1 cellular context compared by ENCODE assay signal in the genomic region with DNA sequence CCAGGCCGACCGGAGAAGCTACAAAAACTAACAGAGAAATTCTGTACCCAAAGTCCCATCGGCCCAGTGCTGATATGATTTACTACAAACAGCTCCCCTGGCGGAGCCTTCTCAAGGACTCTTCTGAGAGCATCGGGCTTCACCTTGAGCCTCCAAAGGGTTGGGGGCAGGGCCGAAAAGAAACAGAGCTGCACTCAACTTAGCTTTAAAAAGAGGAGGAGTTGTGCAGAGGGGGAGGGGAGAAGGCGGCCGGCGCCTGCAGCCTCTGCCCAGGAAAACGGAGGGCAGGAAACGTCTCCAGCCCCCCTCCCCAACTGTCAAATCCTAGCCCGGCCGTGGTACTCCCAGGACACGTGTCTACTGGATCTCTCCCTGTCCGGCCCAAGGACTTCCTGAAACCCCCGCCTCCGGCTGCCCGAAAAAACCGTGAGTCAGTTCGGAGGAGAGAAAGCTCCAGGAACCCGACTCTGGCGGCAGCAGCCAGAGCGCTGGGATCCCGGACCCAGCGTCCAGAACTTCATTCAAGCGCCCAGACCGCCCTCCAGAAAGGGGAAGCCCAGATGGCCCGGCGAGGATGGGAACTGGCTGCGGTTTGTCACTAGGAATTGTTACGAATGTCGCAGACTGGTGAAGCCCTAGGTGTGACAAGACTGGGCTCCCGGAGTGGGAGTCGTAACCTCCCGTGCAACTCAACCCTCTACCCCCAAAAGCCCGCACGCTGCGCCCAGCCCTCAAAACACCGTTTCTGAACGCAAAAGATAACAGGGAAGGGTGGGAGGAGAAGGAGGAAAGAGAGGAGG.
TF ChIP-seq lines count a peak whose summit lies in the region.

No MANE protein-coding gene starts in this region.

TF ChIP-seq in H1, 55 proteins besides CTCF, POLR2A, EP300 and RAD21:
- TF ChIP-seq RBBP5 (IDR thresholded peaks at IDR 0.05; ENCODE audit: borderline replicate concordance, low read depth, low read length), result peak; percentile 94
- TF ChIP-seq GTF2F1 (IDR thresholded peaks at IDR 0.05; ENCODE audit: borderline replicate concordance, low read depth, low read length), result no peak
- no peak for TF ChIP-seq SUZ12 (IDR thresholded peaks at IDR 0.05; ENCODE audit: low read length)
- no peak for TF ChIP-seq RNF2 (IDR thresholded peaks at IDR 0.05; ENCODE audit: borderline replicate concordance, low read depth, low read length, missing control alignments, poor library complexity, severe bottlenecking)
- TF ChIP-seq KDM1A (IDR thresholded peaks at IDR 0.05; ENCODE audit: borderline replicate concordance, low read length), result no peak; the same call in 1 of the 2 replicates
- peak; percentile 29; the same call in 1 of the 2 replicates for TF ChIP-seq TAF1 (IDR thresholded peaks at IDR 0.05; ENCODE audit: low read depth, low read length)
- TF ChIP-seq KDM4A (IDR thresholded peaks at IDR 0.05; ENCODE audit: low read depth, low read length, severe bottlenecking), result peak; percentile 82
- TF ChIP-seq SRF (IDR thresholded peaks at IDR 0.05; ENCODE audit: low read depth, low read length), result no peak
- no peak for TF ChIP-seq GABPA (IDR thresholded peaks at IDR 0.05; ENCODE audit: borderline replicate concordance, insufficient read depth, low read length)
- no peak for TF ChIP-seq HDAC6 (IDR thresholded peaks at IDR 0.05; ENCODE audit: low read depth, low read length)
- TF ChIP-seq BACH1 (IDR thresholded peaks at IDR 0.05; ENCODE audit: low read length), result no peak
- TF ChIP-seq JUND (IDR thresholded peaks at IDR 0.05; ENCODE audit: low read length), result no peak
- peak; percentile 58 for TF ChIP-seq SAP30 (IDR thresholded peaks at IDR 0.05; ENCODE audit: insufficient read depth, insufficient replicate concordance, low read length)
- TF ChIP-seq KDM5A (IDR thresholded peaks at IDR 0.05; ENCODE audit: low read length), result no peak
- TF ChIP-seq, protein P1, sequence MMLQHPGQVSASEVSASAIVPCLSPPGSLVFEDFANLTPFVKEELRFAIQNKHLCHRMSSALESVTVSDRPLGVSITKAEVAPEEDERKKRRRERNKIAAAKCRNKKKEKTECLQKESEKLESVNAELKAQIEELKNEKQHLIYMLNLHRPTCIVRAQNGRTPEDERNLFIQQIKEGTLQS (IDR thresholded peaks at IDR 0.05; ENCODE audit: insufficient read depth, low read depth, low read length), result no peak
- TF ChIP-seq BRCA1 (IDR thresholded peaks at IDR 0.05; ENCODE audit: low read depth, low read length), result no peak
- 0 out of 2 replicates have a peak, but pooled peaks have one; percentile 5 for TF ChIP-seq YY1 (IDR thresholded peaks at IDR 0.05; ENCODE audit: low read depth, low read length)
- TF ChIP-seq FOSL1 (IDR thresholded peaks at IDR 0.05; ENCODE audit: insufficient read depth, low read depth, low read length), result no peak
- TF ChIP-seq PHF8 (conservative IDR thresholded peaks at IDR 0.05; ENCODE audit: low read depth, low read length), result no peak
- no peak for TF ChIP-seq NANOG (IDR thresholded peaks at IDR 0.05; ENCODE audit: insufficient read depth, low read depth, low read length, poor library complexity, severe bottlenecking)
- peak; percentile 71 for TF ChIP-seq SP1 (IDR thresholded peaks at IDR 0.05; ENCODE audit: low read depth, low read length)
- TF ChIP-seq, protein P2, sequence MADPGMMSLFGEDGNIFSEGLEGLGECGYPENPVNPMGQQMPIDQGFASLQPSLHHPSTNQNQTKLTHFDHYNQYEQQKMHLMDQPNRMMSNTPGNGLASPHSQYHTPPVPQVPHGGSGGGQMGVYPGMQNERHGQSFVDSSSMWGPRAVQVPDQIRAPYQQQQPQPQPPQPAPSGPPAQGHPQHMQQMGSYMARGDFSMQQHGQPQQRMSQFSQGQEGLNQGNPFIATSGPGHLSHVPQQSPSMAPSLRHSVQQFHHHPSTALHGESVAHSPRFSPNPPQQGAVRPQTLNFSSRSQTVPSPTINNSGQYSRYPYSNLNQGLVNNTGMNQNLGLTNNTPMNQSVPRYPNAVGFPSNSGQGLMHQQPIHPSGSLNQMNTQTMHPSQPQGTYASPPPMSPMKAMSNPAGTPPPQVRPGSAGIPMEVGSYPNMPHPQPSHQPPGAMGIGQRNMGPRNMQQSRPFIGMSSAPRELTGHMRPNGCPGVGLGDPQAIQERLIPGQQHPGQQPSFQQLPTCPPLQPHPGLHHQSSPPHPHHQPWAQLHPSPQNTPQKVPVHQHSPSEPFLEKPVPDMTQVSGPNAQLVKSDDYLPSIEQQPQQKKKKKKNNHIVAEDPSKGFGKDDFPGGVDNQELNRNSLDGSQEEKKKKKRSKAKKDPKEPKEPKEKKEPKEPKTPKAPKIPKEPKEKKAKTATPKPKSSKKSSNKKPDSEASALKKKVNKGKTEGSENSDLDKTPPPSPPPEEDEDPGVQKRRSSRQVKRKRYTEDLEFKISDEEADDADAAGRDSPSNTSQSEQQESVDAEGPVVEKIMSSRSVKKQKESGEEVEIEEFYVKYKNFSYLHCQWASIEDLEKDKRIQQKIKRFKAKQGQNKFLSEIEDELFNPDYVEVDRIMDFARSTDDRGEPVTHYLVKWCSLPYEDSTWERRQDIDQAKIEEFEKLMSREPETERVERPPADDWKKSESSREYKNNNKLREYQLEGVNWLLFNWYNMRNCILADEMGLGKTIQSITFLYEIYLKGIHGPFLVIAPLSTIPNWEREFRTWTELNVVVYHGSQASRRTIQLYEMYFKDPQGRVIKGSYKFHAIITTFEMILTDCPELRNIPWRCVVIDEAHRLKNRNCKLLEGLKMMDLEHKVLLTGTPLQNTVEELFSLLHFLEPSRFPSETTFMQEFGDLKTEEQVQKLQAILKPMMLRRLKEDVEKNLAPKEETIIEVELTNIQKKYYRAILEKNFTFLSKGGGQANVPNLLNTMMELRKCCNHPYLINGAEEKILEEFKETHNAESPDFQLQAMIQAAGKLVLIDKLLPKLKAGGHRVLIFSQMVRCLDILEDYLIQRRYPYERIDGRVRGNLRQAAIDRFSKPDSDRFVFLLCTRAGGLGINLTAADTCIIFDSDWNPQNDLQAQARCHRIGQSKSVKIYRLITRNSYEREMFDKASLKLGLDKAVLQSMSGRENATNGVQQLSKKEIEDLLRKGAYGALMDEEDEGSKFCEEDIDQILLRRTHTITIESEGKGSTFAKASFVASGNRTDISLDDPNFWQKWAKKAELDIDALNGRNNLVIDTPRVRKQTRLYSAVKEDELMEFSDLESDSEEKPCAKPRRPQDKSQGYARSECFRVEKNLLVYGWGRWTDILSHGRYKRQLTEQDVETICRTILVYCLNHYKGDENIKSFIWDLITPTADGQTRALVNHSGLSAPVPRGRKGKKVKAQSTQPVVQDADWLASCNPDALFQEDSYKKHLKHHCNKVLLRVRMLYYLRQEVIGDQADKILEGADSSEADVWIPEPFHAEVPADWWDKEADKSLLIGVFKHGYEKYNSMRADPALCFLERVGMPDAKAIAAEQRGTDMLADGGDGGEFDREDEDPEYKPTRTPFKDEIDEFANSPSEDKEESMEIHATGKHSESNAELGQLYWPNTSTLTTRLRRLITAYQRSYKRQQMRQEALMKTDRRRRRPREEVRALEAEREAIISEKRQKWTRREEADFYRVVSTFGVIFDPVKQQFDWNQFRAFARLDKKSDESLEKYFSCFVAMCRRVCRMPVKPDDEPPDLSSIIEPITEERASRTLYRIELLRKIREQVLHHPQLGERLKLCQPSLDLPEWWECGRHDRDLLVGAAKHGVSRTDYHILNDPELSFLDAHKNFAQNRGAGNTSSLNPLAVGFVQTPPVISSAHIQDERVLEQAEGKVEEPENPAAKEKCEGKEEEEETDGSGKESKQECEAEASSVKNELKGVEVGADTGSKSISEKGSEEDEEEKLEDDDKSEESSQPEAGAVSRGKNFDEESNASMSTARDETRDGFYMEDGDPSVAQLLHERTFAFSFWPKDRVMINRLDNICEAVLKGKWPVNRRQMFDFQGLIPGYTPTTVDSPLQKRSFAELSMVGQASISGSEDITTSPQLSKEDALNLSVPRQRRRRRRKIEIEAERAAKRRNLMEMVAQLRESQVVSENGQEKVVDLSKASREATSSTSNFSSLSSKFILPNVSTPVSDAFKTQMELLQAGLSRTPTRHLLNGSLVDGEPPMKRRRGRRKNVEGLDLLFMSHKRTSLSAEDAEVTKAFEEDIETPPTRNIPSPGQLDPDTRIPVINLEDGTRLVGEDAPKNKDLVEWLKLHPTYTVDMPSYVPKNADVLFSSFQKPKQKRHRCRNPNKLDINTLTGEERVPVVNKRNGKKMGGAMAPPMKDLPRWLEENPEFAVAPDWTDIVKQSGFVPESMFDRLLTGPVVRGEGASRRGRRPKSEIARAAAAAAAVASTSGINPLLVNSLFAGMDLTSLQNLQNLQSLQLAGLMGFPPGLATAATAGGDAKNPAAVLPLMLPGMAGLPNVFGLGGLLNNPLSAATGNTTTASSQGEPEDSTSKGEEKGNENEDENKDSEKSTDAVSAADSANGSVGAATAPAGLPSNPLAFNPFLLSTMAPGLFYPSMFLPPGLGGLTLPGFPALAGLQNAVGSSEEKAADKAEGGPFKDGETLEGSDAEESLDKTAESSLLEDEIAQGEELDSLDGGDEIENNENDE (IDR thresholded peaks at IDR 0.05; ENCODE audit: insufficient replicate concordance, low read length), result no peak
- TF ChIP-seq MAFK (IDR thresholded peaks at IDR 0.05; ENCODE audit: low read depth, low read length), result no peak
- no peak for TF ChIP-seq CREB1 (IDR thresholded peaks at IDR 0.05)
- TF ChIP-seq POLR2AphosphoS5 (IDR thresholded peaks at IDR 0.05; ENCODE audit: low read depth, low read length), result no peak
- TF ChIP-seq CTBP2 (IDR thresholded peaks at IDR 0.05; ENCODE audit: borderline replicate concordance, insufficient read depth, insufficient read length, low read length), result peak; percentile 72
- no peak for TF ChIP-seq SIX5 (IDR thresholded peaks at IDR 0.05; ENCODE audit: low read depth, low read length)
- TF ChIP-seq, protein P3, sequence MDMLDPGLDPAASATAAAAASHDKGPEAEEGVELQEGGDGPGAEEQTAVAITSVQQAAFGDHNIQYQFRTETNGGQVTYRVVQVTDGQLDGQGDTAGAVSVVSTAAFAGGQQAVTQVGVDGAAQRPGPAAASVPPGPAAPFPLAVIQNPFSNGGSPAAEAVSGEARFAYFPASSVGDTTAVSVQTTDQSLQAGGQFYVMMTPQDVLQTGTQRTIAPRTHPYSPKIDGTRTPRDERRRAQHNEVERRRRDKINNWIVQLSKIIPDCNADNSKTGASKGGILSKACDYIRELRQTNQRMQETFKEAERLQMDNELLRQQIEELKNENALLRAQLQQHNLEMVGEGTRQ (IDR thresholded peaks at IDR 0.05; ENCODE audit: low read length), result no peak
- TF ChIP-seq JUN (IDR thresholded peaks at IDR 0.05; ENCODE audit: low read depth, low read length), result no peak
- no peak for TF ChIP-seq CBX5 (IDR thresholded peaks at IDR 0.05; ENCODE audit: low read depth, low read length)
- peak; percentile 45; the same call in 1 of the 2 replicates for TF ChIP-seq CHD2 (IDR thresholded peaks at IDR 0.05; ENCODE audit: low read length)
- no peak for TF ChIP-seq CEBPB (IDR thresholded peaks at IDR 0.05; ENCODE audit: low read depth, low read length)
- no peak for TF ChIP-seq EZH2 (IDR thresholded peaks at IDR 0.05; ENCODE audit: low read depth, low read length, severe bottlenecking)
- TF ChIP-seq, protein P4, sequence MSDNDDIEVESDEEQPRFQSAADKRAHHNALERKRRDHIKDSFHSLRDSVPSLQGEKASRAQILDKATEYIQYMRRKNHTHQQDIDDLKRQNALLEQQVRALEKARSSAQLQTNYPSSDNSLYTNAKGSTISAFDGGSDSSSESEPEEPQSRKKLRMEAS (IDR thresholded peaks at IDR 0.05), result peak; percentile 87
- TF ChIP-seq TAF7 (optimal IDR thresholded peaks at IDR 0.05; ENCODE audit: borderline replicate concordance, low read depth, low read length), result no peak
- TF ChIP-seq TEAD4 (IDR thresholded peaks at IDR 0.05; ENCODE audit: low read depth, low read length), result no peak
- TF ChIP-seq TBP (IDR thresholded peaks at IDR 0.05; ENCODE audit: low read depth, low read length), result 0 out of 2 replicates have a peak, but pooled peaks have one; percentile 7
- no peak for TF ChIP-seq RXRA (IDR thresholded peaks at IDR 0.05; ENCODE audit: insufficient read depth, low read depth, low read length)
- peak; percentile 5 to 94; a peak in 2 of 4 replicates for TF ChIP-seq HDAC2 (IDR thresholded peaks at IDR 0.05; ENCODE audit: borderline replicate concordance in 1 of 2, low read depth in 2 of 2, low read length in 2 of 2)
- no peak for TF ChIP-seq TCF12 (IDR thresholded peaks at IDR 0.05; ENCODE audit: low read depth, low read length)
- TF ChIP-seq SIRT6 (IDR thresholded peaks at IDR 0.05; ENCODE audit: low read length), result no peak
- TF ChIP-seq SIN3A (conservative IDR thresholded peaks at IDR 0.05 in 1 of 2, IDR thresholded peaks at IDR 0.05 in 1 of 2; ENCODE audit: low read depth in 1 of 2, low read length in 2 of 2), result peak; percentile 94 to 98
- TF ChIP-seq ASH2L (IDR thresholded peaks at IDR 0.05; ENCODE audit: low read length), result peak; percentile 88
- TF ChIP-seq, protein P5, sequence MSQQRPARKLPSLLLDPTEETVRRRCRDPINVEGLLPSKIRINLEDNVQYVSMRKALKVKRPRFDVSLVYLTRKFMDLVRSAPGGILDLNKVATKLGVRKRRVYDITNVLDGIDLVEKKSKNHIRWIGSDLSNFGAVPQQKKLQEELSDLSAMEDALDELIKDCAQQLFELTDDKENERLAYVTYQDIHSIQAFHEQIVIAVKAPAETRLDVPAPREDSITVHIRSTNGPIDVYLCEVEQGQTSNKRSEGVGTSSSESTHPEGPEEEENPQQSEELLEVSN (IDR thresholded peaks at IDR 0.05), result no peak
